In genomic region chr7:115356139-115356746, GRCh38 we compare ENCODE assay signal across 8 cellular contexts.
DNase-seq lines count a peak whose midpoint lies in the region; ATAC-seq and TF ChIP-seq lines count a peak whose summit lies in the region.

No MANE protein-coding gene starts in this region.

- TF ChIP-seq CTCF in GM20000 (IDR thresholded peaks at IDR 0.05; ENCODE audit: extremely low read depth, missing control alignments) (peak; percentile 17), Peyer's patch (IDR thresholded peaks at IDR 0.05) (peak in 4 of 6 experiments; percentile 21 to 55 (median 36))
- TF ChIP-seq CTCF in CD8-positive, alpha-beta T cell (IDR thresholded peaks at IDR 0.05): no peak

- no peaks in the 10 kb centered on the region for H3K27me3 ChIP-seq in Peyer's patch
- H3K27me3 ChIP-seq in CD8-positive, alpha-beta T cell (ENCODE audit: insufficient read depth, low read length): no peaks in the 10 kb centered on the region
- H3K27me3 ChIP-seq in naive thymus-derived CD4-positive, alpha-beta T cell (ENCODE audit: control insufficient read depth in 2 of 2, insufficient read depth in 2 of 2, low read length in 2 of 2): no peaks in the 10 kb centered on the region

- H3K27ac Mint-ChIP-seq in CD8-positive, alpha-beta T cell: no peak overlapping the region
- no peak overlapping the region for H3K27ac Mint-ChIP-seq in naive thymus-derived CD4-positive, alpha-beta T cell

- no peaks in the 10 kb centered on the region for H3K36me3 Mint-ChIP-seq in CD8-positive, alpha-beta T cell
- H3K36me3 Mint-ChIP-seq in naive thymus-derived CD4-positive, alpha-beta T cell: no peaks in the 10 kb centered on the region

- no peaks in the 10 kb centered on the region for H3K4me1 ChIP-seq in Peyer's patch
- H3K4me1 ChIP-seq in CD8-positive, alpha-beta T cell (ENCODE audit: insufficient read depth, low read length): no peaks in the 10 kb centered on the region
- H3K4me1 ChIP-seq in naive thymus-derived CD4-positive, alpha-beta T cell (ENCODE audit: control insufficient read depth in 2 of 2, insufficient read depth in 2 of 2, low read length in 2 of 2): no peaks in the 10 kb centered on the region

- no peak overlapping the region for H3K4me3 ChIP-seq in Peyer's patch
- no peak overlapping the region for H3K4me3 ChIP-seq in CD8-positive, alpha-beta T cell (ENCODE audit: low read depth, low read length)
- no peak overlapping the region for H3K4me3 ChIP-seq in naive thymus-derived CD4-positive, alpha-beta T cell (ENCODE audit: low read length)

- ATAC-seq in CD8-positive, alpha-beta T cell: no peak
- ATAC-seq in GM21576 (IDR thresholded peaks at IDR 0.05; ENCODE audit: unreplicated experiment): no peak
- ATAC-seq in naive thymus-derived CD4-positive, alpha-beta T cell: no peak

- H3K9me3 ChIP-seq in Peyer's patch: no peaks in the 10 kb centered on the region
- no peaks in the 10 kb centered on the region for H3K9me3 ChIP-seq in CD8-positive, alpha-beta T cell (ENCODE audit: low read length)
- H3K9me3 ChIP-seq in naive thymus-derived CD4-positive, alpha-beta T cell (ENCODE audit: control insufficient read depth in 2 of 3, low read length in 3 of 3): no peaks in the 10 kb centered on the region

- intact Hi-C loops in CD8-positive, alpha-beta T cell (cut with DNase I, micrococcal nuclease): no loop called here
- intact Hi-C loops in naive thymus-derived CD4-positive, alpha-beta T cell (cut with micrococcal nuclease): no loop called here

- H3K9me3 Mint-ChIP-seq in CD8-positive, alpha-beta T cell: no peaks in the 10 kb centered on the region
- H3K9me3 Mint-ChIP-seq in naive thymus-derived CD4-positive, alpha-beta T cell: peaks cover 0 to 2% (median 0%) of the 10 kb centered on the region in 11 donors

- no peak for TF ChIP-seq POLR2A in Peyer's patch (IDR thresholded peaks at IDR 0.05)

- POLR2A ChIA-PET in CD8-positive, alpha-beta T cell (lab: Charles Lee): no interaction called here
- POLR2A ChIA-PET in naive thymus-derived CD4-positive, alpha-beta T cell (lab: Charles Lee): no interaction called here

- peaks cover 2% of the 10 kb centered on the region for H3K4me1 Mint-ChIP-seq in CD8-positive, alpha-beta T cell (ENCODE audit: low read depth)
- H3K4me1 Mint-ChIP-seq in naive thymus-derived CD4-positive, alpha-beta T cell: no peaks in the 10 kb centered on the region

- DNase-seq in AG20443 (ENCODE audit: low spot score): peak; percentile 8
- peak; percentile 4 for DNase-seq in GM20000 (ENCODE audit: low spot score)
- DNase-seq in Peyer's patch: no peak
- DNase-seq in glomerular visceral epithelial cell (ENCODE audit: extremely low spot score): peak; percentile 8
- no peak for DNase-seq in CD8-positive, alpha-beta T cell
- no peak for DNase-seq in GF-D8 (lab: John Stamatoyannopoulos, UW)
- no peak for DNase-seq in naive thymus-derived CD4-positive, alpha-beta T cell

- no peak overlapping the region for H3K4me3 Mint-ChIP-seq in CD8-positive, alpha-beta T cell
- H3K4me3 Mint-ChIP-seq in naive thymus-derived CD4-positive, alpha-beta T cell: no peak overlapping the region

- H3K36me3 ChIP-seq in Peyer's patch: no peaks in the 10 kb centered on the region
- H3K36me3 ChIP-seq in CD8-positive, alpha-beta T cell (ENCODE audit: insufficient read depth, low read length): no peaks in the 10 kb centered on the region
- no peaks in the 10 kb centered on the region for H3K36me3 ChIP-seq in naive thymus-derived CD4-positive, alpha-beta T cell (ENCODE audit: control insufficient read depth in 2 of 3, insufficient read depth in 3 of 3, low read length in 3 of 3)

- H3K27ac ChIP-seq in Peyer's patch: no peak overlapping the region
- no peak overlapping the region for H3K27ac ChIP-seq in CD8-positive, alpha-beta T cell (ENCODE audit: low read depth, low read length)
- no peak overlapping the region for H3K27ac ChIP-seq in naive thymus-derived CD4-positive, alpha-beta T cell (ENCODE audit: low read depth, low read length)

- no peaks in the 10 kb centered on the region for H3K27me3 Mint-ChIP-seq in CD8-positive, alpha-beta T cell (ENCODE audit: low read depth)
- peaks cover 0 to 6% (median 0%) of the 10 kb centered on the region in 5 donors for H3K27me3 Mint-ChIP-seq in naive thymus-derived CD4-positive, alpha-beta T cell

- CTCF ChIA-PET in CD8-positive, alpha-beta T cell (lab: Charles Lee): no interaction called here
- CTCF ChIA-PET in naive thymus-derived CD4-positive, alpha-beta T cell (lab: Charles Lee): no interaction called here

Comparison
In these comparisons a context has a peak if more than half of its experiments do, and no peak if none do; other contexts are left out.
1. DNase-seq: peak in AG20443 (single experiment), GM20000 (single experiment) and glomerular visceral epithelial cell (single experiment); none in Peyer's patch (0 of 3), CD8-positive, alpha-beta T cell (0 of 7), GF-D8 (single experiment) and naive thymus-derived CD4-positive, alpha-beta T cell (0 of 9).